Comparison of ENCODE assay signal across 23 cellular contexts in the genomic region with DNA sequence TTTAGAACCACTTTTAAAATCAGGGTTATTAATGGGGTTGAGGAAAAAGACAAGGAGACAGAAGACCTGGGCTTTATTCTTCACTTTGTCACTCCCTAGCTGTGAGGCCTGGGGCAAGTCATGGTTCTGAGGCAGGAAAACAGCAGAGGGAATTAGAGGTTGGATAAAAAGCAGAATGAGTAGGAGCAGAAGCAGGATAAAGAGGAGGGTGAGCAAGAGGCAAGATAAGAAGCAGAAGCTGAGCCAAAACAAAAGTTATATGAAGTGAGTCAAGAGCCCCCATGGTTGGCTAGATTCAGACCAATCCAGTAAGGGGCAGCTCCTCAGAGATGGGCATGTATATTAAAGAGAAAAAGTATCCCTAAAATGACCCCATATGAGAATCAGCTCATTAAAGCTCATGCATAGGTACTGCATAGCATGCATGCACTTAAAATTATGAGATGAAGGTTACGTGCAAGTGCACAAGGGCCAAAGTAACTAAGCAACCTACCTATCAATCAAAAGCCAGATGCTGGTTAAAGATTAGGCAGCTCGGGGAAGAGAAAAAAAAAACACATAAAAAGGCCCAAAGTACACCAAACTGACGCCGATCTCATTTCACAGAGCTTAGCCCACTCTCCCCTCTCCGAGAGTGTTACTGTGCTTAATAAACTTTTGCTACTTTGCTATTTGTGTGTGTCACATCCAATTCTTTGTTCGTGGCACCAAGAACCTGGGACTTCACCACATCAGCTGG. TPM values are rescaled to one million over a fixed set of nuclear protein-coding genes. Genes with fewer than 3 reads are reported as not detected.
A peak's percentile ranks its signal among the peaks of the same experiment; 100 is the strongest.
DNase-seq lines count a peak whose midpoint lies in the region; ATAC-seq, FAIRE-seq and TF ChIP-seq lines count a peak whose summit lies in the region.
"Had no signal": no experiment of that assay in that cellular context is flagged by ENCODE, and none has a peak within 500 bp of the region (broad histone marks: within the 10 kb centered on the region; RNA-seq: fewer than 3 reads in every experiment).

No MANE protein-coding gene starts in this region.

- H3K4me3 ChIP-seq in Jurkat, Clone E6-1 (ENCODE audit: low read length): no peak overlapping the region
- peak overlapping the region; percentile 13; the same call in 1 of the 2 replicates for H3K4me3 ChIP-seq in OCI-LY3 (ENCODE audit: low read length)
- H3K4me3 ChIP-seq in astrocyte (ENCODE audit: insufficient read depth, low read depth, low read length): no peak overlapping the region
- H3K4me3 ChIP-seq in MM.1S (ENCODE audit: low read length): no peak overlapping the region
- no peak overlapping the region for H3K4me3 ChIP-seq in body of pancreas
- H3K4me3 ChIP-seq: BLaER1, SJCRH30 had no signal

- WGBS in body of pancreas, 2 donors: 48 to 63% methylated on average over 6 of the region's 6 CpGs

- H3K27ac ChIP-seq in OCI-LY3 (ENCODE audit: low read length) (no peak overlapping the region), astrocyte (ENCODE audit: low read depth, low read length) (no peak overlapping the region), MM.1S (ENCODE audit: low read length) (no peak overlapping the region), body of pancreas (no peak overlapping the region)
- H3K27ac ChIP-seq: BLaER1, HL-60, SJCRH30 had no signal

- H3K4me3 Mint-ChIP-seq in astrocyte (ENCODE audit: unreplicated experiment): no peak overlapping the region
- H3K4me3 Mint-ChIP-seq: CD8-positive, alpha-beta T cell had no signal

- no peak overlapping the region for H3K9ac ChIP-seq in OCI-LY3 (ENCODE audit: low read length)
- no peak overlapping the region for H3K9ac ChIP-seq in astrocyte (ENCODE audit: low read length)
- H3K9ac ChIP-seq in MM.1S (ENCODE audit: low read length): no peak overlapping the region
- H3K9ac ChIP-seq: BLaER1 had no signal

- H3K27ac Mint-ChIP-seq in astrocyte (ENCODE audit: unreplicated experiment): no peak overlapping the region
- no peak overlapping the region for H3K27ac Mint-ChIP-seq in activated naive CD4-positive, alpha-beta T cell treated with anti-CD3 and anti-CD28 coated beads, Interleukin-2, amount 50 U/mL, for 72 hours
- H3K27ac Mint-ChIP-seq: CD8-positive, alpha-beta T cell had no signal

- TF ChIP-seq CTCF in OCI-LY3 (IDR thresholded peaks at IDR 0.05; ENCODE audit: low read depth, low read length): no peak
- TF ChIP-seq CTCF in astrocyte (IDR thresholded peaks at IDR 0.05; ENCODE audit: insufficient read depth, low read depth, low read length): no peak
- TF ChIP-seq CTCF in MM.1S (IDR thresholded peaks at IDR 0.05; ENCODE audit: low read length): no peak
- TF ChIP-seq CTCF in body of pancreas (IDR thresholded peaks at IDR 0.05): no peak

- peaks cover 2% of the 10 kb centered on the region for H3K4me1 Mint-ChIP-seq in astrocyte (ENCODE audit: low read depth, unreplicated experiment)

- DNase-seq in Jurkat, Clone E6-1 (ENCODE audit: low read depth, low spot score): peak; percentile 27
- peak; percentile 12 for DNase-seq in astrocyte (ENCODE audit: low read depth)
- DNase-seq in left kidney (ENCODE audit: low read depth, low spot score): peak; percentile 59
- DNase-seq in MM.1S: no peak
- DNase-seq in body of pancreas: no peak
- no peak for DNase-seq in dedifferentiated amniotic fluid mesenchymal stem cell (ENCODE audit: extremely low spot score)
- no peak for DNase-seq in activated naive CD4-positive, alpha-beta T cell treated with anti-CD3 and anti-CD28 coated beads, Interleukin-2, amount 50 U/mL, for 72 hours (ENCODE audit: low spot score in 2 of 2)
- DNase-seq: Calu3; CD8-positive, alpha-beta T cell; GF-D8; IMR-90; NCI-H1694 treated with DMSO at 0.1 percent for 48 hours; NCI-H510A treated with DMSO at 0.1 percent for 48 hours; SJCRH30 had no signal

- peaks cover 65% of the 10 kb centered on the region for H3K27me3 Mint-ChIP-seq in astrocyte (ENCODE audit: low read depth, unreplicated experiment)

- H3K36me3 ChIP-seq in OCI-LY3 (replicated peaks; ENCODE audit: low read depth, low read length): no peaks in the 10 kb centered on the region
- no peaks in the 10 kb centered on the region for H3K36me3 ChIP-seq in astrocyte (ENCODE audit: insufficient read depth, low read length)
- no peaks in the 10 kb centered on the region for H3K36me3 ChIP-seq in MM.1S (replicated peaks; ENCODE audit: insufficient read depth, low read length)
- no peaks in the 10 kb centered on the region for H3K36me3 ChIP-seq in body of pancreas (replicated peaks in 1 of 2; ENCODE audit: insufficient read depth in 1 of 2, low read depth in 2 of 2)
- H3K36me3 ChIP-seq: BLaER1, SJCRH30 had no signal

- H2AFZ ChIP-seq in OCI-LY3 (ENCODE audit: low read depth, low read length) (0 out of 2 replicates have a peak overlapping the region, but pooled peaks have one; percentile 20), astrocyte (ENCODE audit: low read depth, low read length) (no peak overlapping the region), MM.1S (ENCODE audit: low read length) (no peak overlapping the region)

- H3K9me2 ChIP-seq in MM.1S (replicated peaks; ENCODE audit: insufficient read depth, low read length): no peaks in the 10 kb centered on the region

- H4K20me1 ChIP-seq in OCI-LY3 (ENCODE audit: insufficient read depth, low read length) (no peaks in the 10 kb centered on the region), astrocyte (ENCODE audit: insufficient read depth, low read length) (no peaks in the 10 kb centered on the region), MM.1S (ENCODE audit: insufficient read depth, low read length) (no peaks in the 10 kb centered on the region)
- H4K20me1 ChIP-seq: BLaER1 had no signal

- intact Hi-C loops in body of pancreas (cut with DNase I): no loop called here

- H3F3A ChIP-seq in MM.1S (ENCODE audit: insufficient read depth, low read length): no peaks in the 10 kb centered on the region; the same call in 1 of the 2 replicates

- no peak for ATAC-seq in body of pancreas
- no peak for ATAC-seq in activated naive CD4-positive, alpha-beta T cell treated with anti-CD3 and anti-CD28 coated beads, Interleukin-2, amount 50 U/mL, for 72 hours
- ATAC-seq: CD8-positive, alpha-beta T cell; Panc1 had no signal

- TF ChIP-seq POLR2A in body of pancreas (IDR thresholded peaks at IDR 0.05): no peak

- H3K9me3 ChIP-seq in OCI-LY3 (ENCODE audit: insufficient read depth, low read length) (no peaks in the 10 kb centered on the region), astrocyte (ENCODE audit: insufficient read depth, low read depth, low read length) (no peaks in the 10 kb centered on the region), MM.1S (replicated peaks; ENCODE audit: insufficient read depth, low read length) (no peaks in the 10 kb centered on the region), body of pancreas (no peaks in the 10 kb centered on the region)
- H3K9me3 ChIP-seq: BLaER1, SJCRH30 had no signal

- no peaks in the 10 kb centered on the region for H3K36me3 Mint-ChIP-seq in astrocyte (ENCODE audit: low read depth, unreplicated experiment)
- H3K36me3 Mint-ChIP-seq in activated naive CD4-positive, alpha-beta T cell treated with anti-CD3 and anti-CD28 coated beads, Interleukin-2, amount 50 U/mL, for 72 hours: no peaks in the 10 kb centered on the region
- H3K36me3 Mint-ChIP-seq: CD8-positive, alpha-beta T cell had no signal

- H3K4me2 ChIP-seq in OCI-LY3 (ENCODE audit: low read length) (peak overlapping the region; percentile 47), astrocyte (ENCODE audit: low read length) (no peak overlapping the region), MM.1S (ENCODE audit: low read depth, low read length) (no peak overlapping the region)
- H3K4me2 ChIP-seq: BLaER1 had no signal

- H3K79me2 ChIP-seq in OCI-LY3 (ENCODE audit: low read length) (no peaks in the 10 kb centered on the region), astrocyte (ENCODE audit: insufficient read depth, low read length) (no peaks in the 10 kb centered on the region), MM.1S (ENCODE audit: low read length) (no peaks in the 10 kb centered on the region)

- FAIRE-seq in astrocyte (lab: Jason Lieb, UNC): no peak
- FAIRE-seq: GM12891 had no signal

- peaks cover 4% of the 10 kb centered on the region for H3K9me3 Mint-ChIP-seq in astrocyte (ENCODE audit: unreplicated experiment)
- H3K9me3 Mint-ChIP-seq in activated naive CD4-positive, alpha-beta T cell treated with anti-CD3 and anti-CD28 coated beads, Interleukin-2, amount 50 U/mL, for 72 hours: no peaks in the 10 kb centered on the region
- H3K9me3 Mint-ChIP-seq: CD8-positive, alpha-beta T cell had no signal

- H3K27me3 ChIP-seq in OCI-LY3 (ENCODE audit: low read depth, low read length): peaks cover 20% of the 10 kb centered on the region
- peaks cover 21% of the 10 kb centered on the region for H3K27me3 ChIP-seq in astrocyte (ENCODE audit: insufficient read depth, low read length)
- H3K27me3 ChIP-seq in MM.1S (replicated peaks; ENCODE audit: insufficient read depth, low read length): peaks cover 5% of the 10 kb centered on the region
- H3K27me3 ChIP-seq in body of pancreas: no peaks in the 10 kb centered on the region

- H3K4me1 ChIP-seq in OCI-LY3 (ENCODE audit: low read length): peaks cover 21% of the 10 kb centered on the region
- no peaks in the 10 kb centered on the region for H3K4me1 ChIP-seq in astrocyte (ENCODE audit: insufficient read depth, low read length)
- H3K4me1 ChIP-seq in MM.1S (ENCODE audit: low read length): peaks cover 10% of the 10 kb centered on the region
- peaks cover 23% of the 10 kb centered on the region for H3K4me1 ChIP-seq in body of pancreas
- H3K4me1 ChIP-seq: SJCRH30 had no signal

RNA-seq across cellular contexts. Expression of gene AVPR1B, which starts 2.3 kb away (rescaled TPM):
- polyA plus RNA-seq in Jurkat, Clone E6-1 (2012; ENCODE audit: insufficient read depth, insufficient read length): not detected
- total RNA-seq in astrocyte: not detected in 2 replicates
- under 1 TPM in 1 of 2 donors, not detected in 1; 0.78 TPM for total RNA-seq in body of pancreas
- total RNA-seq in activated naive CD4-positive, alpha-beta T cell treated with anti-CD3 and anti-CD28 coated beads, Interleukin-2, amount 50 U/mL, for 72 hours: not detected
- total RNA-seq: A673; Calu3; CD8-positive, alpha-beta T cell; H4; HT1080; IMR-90; LHCN-M2 had no signal
- polyA plus RNA-seq: IMR-90 had no signal

Comparison
In these comparisons a context has a peak if more than half of its experiments do, and no peak if none do; other contexts are left out.
1. DNase-seq: peak in Jurkat, Clone E6-1 (single experiment), astrocyte (single experiment) and left kidney (single experiment); none in MM.1S (single experiment), body of pancreas (0 of 4), dedifferentiated amniotic fluid mesenchymal stem cell (single experiment) and activated naive CD4-positive, alpha-beta T cell treated with anti-CD3 and anti-CD28 coated beads, Interleukin-2, amount 50 U/mL, for 72 hours (0 of 2).